Comparison of ENCODE assay signal across 29 cellular contexts in the genomic region with DNA sequence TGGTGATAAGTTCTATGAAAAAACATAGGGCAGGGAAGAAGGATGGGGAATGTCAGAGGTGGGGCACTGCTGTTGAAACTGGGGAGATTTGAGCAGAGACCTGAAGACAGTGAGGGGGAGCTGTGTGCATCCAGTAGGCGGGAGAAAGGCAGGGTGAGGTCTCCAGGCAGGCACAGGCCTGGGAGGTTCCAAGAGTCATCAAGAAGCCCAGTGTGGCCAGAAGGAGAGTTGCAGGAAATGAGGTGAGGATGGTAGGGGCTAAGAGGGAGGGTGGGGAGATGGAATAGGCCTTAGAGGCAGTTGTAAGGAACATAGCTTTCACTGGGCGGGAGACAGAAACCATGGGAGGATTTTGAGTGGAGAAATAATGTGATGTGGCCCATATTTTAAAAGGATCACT.
"Had no signal": no experiment of that assay in that cellular context is flagged by ENCODE, and none has a peak within 500 bp of the region (broad histone marks: within the 10 kb centered on the region; RNA-seq: fewer than 3 reads in every experiment).

No MANE protein-coding gene starts in this region.

- H2AFZ ChIP-seq: neural progenitor cell, parathyroid adenoma had no signal

- ATAC-seq: left colon; left lung; lower lobe of right lung; natural killer cell; right lobe of liver; stimulated activated memory B cell treated with anti-CD40 and anti-IgM and Interleukin-4, amounts not matched to agents 10 μg/mL and 1 μg/mL and 100 μg/mL, for 72 hours; stimulated activated naive CD8-positive, alpha-beta T cell treated with anti-CD3 and anti-CD28 coated beads, Interleukin-15, amount 100 ng/mL, for 72 hours had no signal

- FAIRE-seq: islet of Langerhans, kidney had no signal

- H3K4me3 ChIP-seq: left lung, lower lobe of right lung, neural progenitor cell, right atrium auricular region, right lobe of liver, smooth muscle cell, tibial nerve, uterus had no signal

- H3K36me3 ChIP-seq: left lung, lower lobe of right lung, neural progenitor cell, neutrophil, right atrium auricular region, right lobe of liver, tibial nerve, uterus had no signal

- H3K27me3 ChIP-seq: left lung, neural progenitor cell, neutrophil, right atrium auricular region, right lobe of liver, tibial nerve, uterus had no signal

- H3K9me3 ChIP-seq: neutrophil, right lobe of liver, uterus had no signal

- H3K4me1 ChIP-seq: left lung, lower lobe of right lung, neural progenitor cell, parathyroid adenoma, right atrium auricular region, right lobe of liver, tibial nerve, uterus had no signal

- H3K27ac ChIP-seq: left lung, lower lobe of right lung, neural progenitor cell, neutrophil, parathyroid adenoma, right atrium auricular region, right lobe of liver, tibial nerve, uterus had no signal

- H3K79me2 ChIP-seq: parathyroid adenoma had no signal

- DNase-seq: hypothalamus; immature natural killer cell; kidney; left colon; left lung; lower lobe of right lung; mammary epithelial cell; mesenchymal stem cell; naive B cell; natural killer cell; nephron progenitor cell; occipital lobe; right lobe of liver; stimulated activated CD4-positive, alpha-beta T cell treated with anti-CD3 and anti-CD28 coated beads, Interleukin-1b, Interleukin-23, amount 100 ng/mL, for 48 hours; stimulated activated CD4-positive, alpha-beta T cell treated with anti-CD3 and anti-CD28 coated beads, Interleukin-2, amount 100 ng/mL, for 48 hours; stimulated activated CD4-positive, alpha-beta T cell treated with anti-CD3 and anti-CD28 coated beads, Interleukin-4, amount 100 ng/mL, for 4 hours; stimulated activated CD8-positive, alpha-beta memory T cell treated with anti-CD3 and anti-CD28 coated beads, Interleukin-4, amount 100 ng/mL, for 48 hours; stimulated activated naive CD4-positive, alpha-beta T cell treated with Interleukin-2 at 50 U/mL for 16 hours; stimulated activated naive CD8-positive, alpha-beta T cell treated with anti-CD3 and anti-CD28 coated beads, Interleukin-15, amount 100 ng/mL, for 72 hours; substantia nigra; uterus had no signal

- H3K4me2 ChIP-seq: neural progenitor cell, smooth muscle cell had no signal

- H3K9ac ChIP-seq: neural progenitor cell, parathyroid adenoma had no signal
